In genomic region chr1:197471248-197472035, GRCh38 we compare ENCODE assay signal across 16 cellular contexts.
DNase-seq lines count a peak whose midpoint lies in the region; ATAC-seq and TF ChIP-seq lines count a peak whose summit lies in the region.
"Had no signal": no experiment of that assay in that cellular context is flagged by ENCODE, and none has a peak within 500 bp of the region (broad histone marks: within the 10 kb centered on the region; RNA-seq: fewer than 3 reads in every experiment).

No MANE protein-coding gene starts in this region.

- H3K4me3 ChIP-seq in right atrium auricular region (no peak overlapping the region), aorta (ENCODE audit: low read length in 2 of 2) (no peak overlapping the region), SJCRH30 (no peak overlapping the region)
- H3K4me3 ChIP-seq: GM23248, K562, lung had no signal

- CTCF ChIA-PET in activated CD4-positive, alpha-beta T cell treated with anti-CD3 and anti-CD28 coated beads, Interleukin-2, amount 10 ng/mL, durations not matched to agents 7 days and 5 days (lab: Charles Lee): no interaction called here

- intact Hi-C loops in Right ventricle myocardium superior (cut with DNase I): no loop called here
- intact Hi-C loops in aorta (cut with DNase I): no loop called here

- no peaks in the 10 kb centered on the region for H3K9me3 Mint-ChIP-seq in activated CD4-positive, alpha-beta T cell treated with anti-CD3 and anti-CD28 coated beads, Interleukin-2, amount 10 ng/mL, durations not matched to agents 7 days and 5 days
- H3K9me3 Mint-ChIP-seq: activated CD8-positive, alpha-beta T cell treated with anti-CD3 and anti-CD28 coated beads for 36 hours had no signal

- no peak overlapping the region for H3K27ac Mint-ChIP-seq in activated CD4-positive, alpha-beta T cell treated with anti-CD3 and anti-CD28 coated beads, Interleukin-2, amount 10 ng/mL, durations not matched to agents 7 days and 5 days
- H3K27ac Mint-ChIP-seq: activated CD8-positive, alpha-beta T cell treated with anti-CD3 and anti-CD28 coated beads for 36 hours had no signal

- POLR2A ChIA-PET in activated CD4-positive, alpha-beta T cell treated with anti-CD3 and anti-CD28 coated beads, Interleukin-2, amount 10 ng/mL, durations not matched to agents 7 days and 5 days (lab: Charles Lee): no interaction called here

- no peaks in the 10 kb centered on the region for H3K27me3 ChIP-seq in right atrium auricular region
- H3K27me3 ChIP-seq in aorta (ENCODE audit: control insufficient read depth in 1 of 2, insufficient read depth in 2 of 2, low read length in 1 of 2): no peaks in the 10 kb centered on the region
- no peaks in the 10 kb centered on the region for H3K27me3 ChIP-seq in SJCRH30

- TF ChIP-seq CTCF in right atrium auricular region (IDR thresholded peaks at IDR 0.05): no peak

- H3K9me3 ChIP-seq in right atrium auricular region: no peaks in the 10 kb centered on the region
- no peaks in the 10 kb centered on the region for H3K9me3 ChIP-seq in aorta (ENCODE audit: control insufficient read depth, low read length)
- no peaks in the 10 kb centered on the region for H3K9me3 ChIP-seq in SJCRH30 (replicated peaks)
- H3K9me3 ChIP-seq: Caco-2 had no signal

- peak; percentile 20 for ATAC-seq in Right ventricle myocardium superior (ENCODE audit: poor library complexity)
- ATAC-seq in aorta (ENCODE audit: low FRiP score): peak; percentile 11
- ATAC-seq in HG03342 (IDR thresholded peaks at IDR 0.05; ENCODE audit: unreplicated experiment): no peak
- ATAC-seq: activated CD8-positive, alpha-beta T cell treated with anti-CD3 and anti-CD28 coated beads for 36 hours; K562 had no signal

- no peaks in the 10 kb centered on the region for H3K4me1 ChIP-seq in right atrium auricular region
- H3K4me1 ChIP-seq in aorta (ENCODE audit: control insufficient read depth in 1 of 2, insufficient read depth in 2 of 2, low read length in 2 of 2): no peaks in the 10 kb centered on the region
- no peaks in the 10 kb centered on the region for H3K4me1 ChIP-seq in SJCRH30
- H3K4me1 ChIP-seq: Caco-2 had no signal

- H3K27ac ChIP-seq in right atrium auricular region: no peak overlapping the region
- no peak overlapping the region for H3K27ac ChIP-seq in aorta (ENCODE audit: low read depth in 1 of 2, low read length in 2 of 2)
- H3K27ac ChIP-seq in SJCRH30: no peak overlapping the region
- H3K27ac ChIP-seq: GM23248 had no signal

- H3K4me1 Mint-ChIP-seq in activated CD4-positive, alpha-beta T cell treated with anti-CD3 and anti-CD28 coated beads, Interleukin-2, amount 10 ng/mL, durations not matched to agents 7 days and 5 days: peaks cover 5% of the 10 kb centered on the region

- H3K36me3 Mint-ChIP-seq in activated CD4-positive, alpha-beta T cell treated with anti-CD3 and anti-CD28 coated beads, Interleukin-2, amount 10 ng/mL, durations not matched to agents 7 days and 5 days (ENCODE audit: low read depth): no peaks in the 10 kb centered on the region

- H3K36me3 ChIP-seq in right atrium auricular region (no peaks in the 10 kb centered on the region), aorta (ENCODE audit: control insufficient read depth in 1 of 2, insufficient read depth in 2 of 2, low read length in 1 of 2) (no peaks in the 10 kb centered on the region), SJCRH30 (no peaks in the 10 kb centered on the region)

- peaks cover 2% of the 10 kb centered on the region for H3K27me3 Mint-ChIP-seq in activated CD4-positive, alpha-beta T cell treated with anti-CD3 and anti-CD28 coated beads, Interleukin-2, amount 10 ng/mL, durations not matched to agents 7 days and 5 days

- DNase-seq in Right ventricle myocardium superior (no peak), right atrium auricular region (ENCODE audit: low spot score) (no peak), UCSD-AML1 (lab: John Stamatoyannopoulos, UW; ENCODE audit: unreplicated experiment) (peak; percentile 7), globus pallidus (ENCODE audit: low spot score) (peak; percentile 4), aorta (no peak), SJCRH30 (no peak)
- DNase-seq in activated CD4-positive, alpha-beta T cell treated with anti-CD3 and anti-CD28 coated beads, Interleukin-2, amount 10 ng/mL, durations not matched to agents 7 days and 5 days: no peak
- DNase-seq: activated CD8-positive, alpha-beta T cell treated with anti-CD3 and anti-CD28 coated beads for 36 hours; activated naive CD4-positive, alpha-beta T cell; Caco-2; GM23248; NCI-H1417; SHP77 had no signal

- WGBS in aorta, 2 donors: 39 to 47% methylated on average over 9 of the region's 9 CpGs

- H3K4me3 Mint-ChIP-seq in activated CD4-positive, alpha-beta T cell treated with anti-CD3 and anti-CD28 coated beads, Interleukin-2, amount 10 ng/mL, durations not matched to agents 7 days and 5 days: no peak overlapping the region
- H3K4me3 Mint-ChIP-seq: activated CD8-positive, alpha-beta T cell treated with anti-CD3 and anti-CD28 coated beads for 36 hours had no signal

Comparison
In these comparisons a context has a peak if more than half of its experiments do, and no peak if none do; other contexts are left out.
1. DNase-seq: peak in UCSD-AML1 (single experiment) and globus pallidus (single experiment); none in Right ventricle myocardium superior (single experiment), right atrium auricular region (single experiment), aorta (0 of 2), activated CD4-positive, alpha-beta T cell treated with anti-CD3 and anti-CD28 coated beads, Interleukin-2, amount 10 ng/mL, durations not matched to agents 7 days and 5 days (single experiment) and SJCRH30 (0 of 2).